Comparison of ENCODE assay signal across 1 cellular context in genomic region chr2:48227617-48228344, GRCh38.
TF ChIP-seq lines count a peak whose summit lies in the region.

No MANE protein-coding gene starts in this region.

TF ChIP-seq in HepG2, 621 proteins besides CTCF, POLR2A, EP300 and RAD21 (continued from another document):
- TF ChIP-seq, protein P1, sequence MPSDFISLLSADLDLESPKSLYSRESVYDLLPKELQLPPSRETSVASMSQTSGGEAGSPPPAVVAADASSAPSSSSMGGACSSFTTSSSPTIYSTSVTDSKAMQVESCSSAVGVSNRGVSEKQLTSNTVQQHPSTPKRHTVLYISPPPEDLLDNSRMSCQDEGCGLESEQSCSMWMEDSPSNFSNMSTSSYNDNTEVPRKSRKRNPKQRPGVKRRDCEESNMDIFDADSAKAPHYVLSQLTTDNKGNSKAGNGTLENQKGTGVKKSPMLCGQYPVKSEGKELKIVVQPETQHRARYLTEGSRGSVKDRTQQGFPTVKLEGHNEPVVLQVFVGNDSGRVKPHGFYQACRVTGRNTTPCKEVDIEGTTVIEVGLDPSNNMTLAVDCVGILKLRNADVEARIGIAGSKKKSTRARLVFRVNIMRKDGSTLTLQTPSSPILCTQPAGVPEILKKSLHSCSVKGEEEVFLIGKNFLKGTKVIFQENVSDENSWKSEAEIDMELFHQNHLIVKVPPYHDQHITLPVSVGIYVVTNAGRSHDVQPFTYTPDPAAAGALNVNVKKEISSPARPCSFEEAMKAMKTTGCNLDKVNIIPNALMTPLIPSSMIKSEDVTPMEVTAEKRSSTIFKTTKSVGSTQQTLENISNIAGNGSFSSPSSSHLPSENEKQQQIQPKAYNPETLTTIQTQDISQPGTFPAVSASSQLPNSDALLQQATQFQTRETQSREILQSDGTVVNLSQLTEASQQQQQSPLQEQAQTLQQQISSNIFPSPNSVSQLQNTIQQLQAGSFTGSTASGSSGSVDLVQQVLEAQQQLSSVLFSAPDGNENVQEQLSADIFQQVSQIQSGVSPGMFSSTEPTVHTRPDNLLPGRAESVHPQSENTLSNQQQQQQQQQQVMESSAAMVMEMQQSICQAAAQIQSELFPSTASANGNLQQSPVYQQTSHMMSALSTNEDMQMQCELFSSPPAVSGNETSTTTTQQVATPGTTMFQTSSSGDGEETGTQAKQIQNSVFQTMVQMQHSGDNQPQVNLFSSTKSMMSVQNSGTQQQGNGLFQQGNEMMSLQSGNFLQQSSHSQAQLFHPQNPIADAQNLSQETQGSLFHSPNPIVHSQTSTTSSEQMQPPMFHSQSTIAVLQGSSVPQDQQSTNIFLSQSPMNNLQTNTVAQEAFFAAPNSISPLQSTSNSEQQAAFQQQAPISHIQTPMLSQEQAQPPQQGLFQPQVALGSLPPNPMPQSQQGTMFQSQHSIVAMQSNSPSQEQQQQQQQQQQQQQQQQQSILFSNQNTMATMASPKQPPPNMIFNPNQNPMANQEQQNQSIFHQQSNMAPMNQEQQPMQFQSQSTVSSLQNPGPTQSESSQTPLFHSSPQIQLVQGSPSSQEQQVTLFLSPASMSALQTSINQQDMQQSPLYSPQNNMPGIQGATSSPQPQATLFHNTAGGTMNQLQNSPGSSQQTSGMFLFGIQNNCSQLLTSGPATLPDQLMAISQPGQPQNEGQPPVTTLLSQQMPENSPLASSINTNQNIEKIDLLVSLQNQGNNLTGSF (CRISPR knock-in tag; IDR thresholded peaks at IDR 0.05), result no peak
- TF ChIP-seq PLSCR1 (CRISPR knock-in tag; IDR thresholded peaks at IDR 0.05; ENCODE audit: borderline replicate concordance), result no peak
- TF ChIP-seq, protein P2, sequence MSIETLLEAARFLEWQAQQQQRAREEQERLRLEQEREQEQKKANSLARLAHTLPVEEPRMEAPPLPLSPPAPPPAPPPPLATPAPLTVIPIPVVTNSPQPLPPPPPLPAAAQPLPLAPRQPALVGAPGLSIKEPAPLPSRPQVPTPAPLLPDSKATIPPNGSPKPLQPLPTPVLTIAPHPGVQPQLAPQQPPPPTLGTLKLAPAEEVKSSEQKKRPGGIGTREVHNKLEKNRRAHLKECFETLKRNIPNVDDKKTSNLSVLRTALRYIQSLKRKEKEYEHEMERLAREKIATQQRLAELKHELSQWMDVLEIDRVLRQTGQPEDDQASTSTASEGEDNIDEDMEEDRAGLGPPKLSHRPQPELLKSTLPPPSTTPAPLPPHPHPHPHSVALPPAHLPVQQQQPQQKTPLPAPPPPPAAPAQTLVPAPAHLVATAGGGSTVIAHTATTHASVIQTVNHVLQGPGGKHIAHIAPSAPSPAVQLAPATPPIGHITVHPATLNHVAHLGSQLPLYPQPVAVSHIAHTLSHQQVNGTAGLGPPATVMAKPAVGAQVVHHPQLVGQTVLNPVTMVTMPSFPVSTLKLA (IDR thresholded peaks at IDR 0.05), result no peak
- no peak for TF ChIP-seq ARNTL (CRISPR knock-in tag; IDR thresholded peaks at IDR 0.05)
- no peak for TF ChIP-seq SIX1 (CRISPR knock-in tag; IDR thresholded peaks at IDR 0.05; ENCODE audit: borderline replicate concordance)
- TF ChIP-seq BRD4 (CRISPR knock-in tag; IDR thresholded peaks at IDR 0.05), result no peak
- peak; percentile 94 for TF ChIP-seq ZNF629 (CRISPR knock-in tag; conservative IDR thresholded peaks at IDR 0.05)
- no peak for TF ChIP-seq NFRKB (IDR thresholded peaks at IDR 0.05)
- no peak for TF ChIP-seq ZNF256 (CRISPR knock-in tag; conservative IDR thresholded peaks at IDR 0.05)
- no peak for TF ChIP-seq ZNF883 (CRISPR knock-in tag; IDR thresholded peaks at IDR 0.05; ENCODE audit: not compliant biosample characterization)
- no peak for TF ChIP-seq ATF4 (CRISPR knock-in tag; IDR thresholded peaks at IDR 0.05)
- TF ChIP-seq SRSF4 (IDR thresholded peaks at IDR 0.05; ENCODE audit: low read depth, low read length, poor library complexity, severe bottlenecking), result no peak
- TF ChIP-seq NR2F6 (IDR thresholded peaks at IDR 0.05), result no peak
- TF ChIP-seq NR2F6 (CRISPR knock-in tag; IDR thresholded peaks at IDR 0.05), result no peak
- TF ChIP-seq RFXANK (CRISPR knock-in tag; IDR thresholded peaks at IDR 0.05), result no peak
- no peak for TF ChIP-seq TAF1 (CRISPR knock-in tag; IDR thresholded peaks at IDR 0.05)
- no peak for TF ChIP-seq SOX13 (IDR thresholded peaks at IDR 0.05)
- TF ChIP-seq SOX13 (CRISPR knock-in tag; conservative IDR thresholded peaks at IDR 0.05 in 1 of 2, IDR thresholded peaks at IDR 0.05 in 1 of 2), result no peak
- no peak for TF ChIP-seq KDM3A (CRISPR knock-in tag; IDR thresholded peaks at IDR 0.05; ENCODE audit: low read depth)
- no peak for TF ChIP-seq ZBTB1 (CRISPR knock-in tag; IDR thresholded peaks at IDR 0.05; ENCODE audit: borderline replicate concordance)
- no peak for TF ChIP-seq DZIP1 (CRISPR knock-in tag; IDR thresholded peaks at IDR 0.05)
- TF ChIP-seq HOXA7 (CRISPR knock-in tag; IDR thresholded peaks at IDR 0.05), result no peak
- no peak for TF ChIP-seq MYNN (CRISPR knock-in tag; IDR thresholded peaks at IDR 0.05; ENCODE audit: low read depth)
- no peak for TF ChIP-seq ZNF124 (CRISPR knock-in tag; IDR thresholded peaks at IDR 0.05)
- TF ChIP-seq CCDC6 (CRISPR knock-in tag; IDR thresholded peaks at IDR 0.05), result no peak
- TF ChIP-seq ZNF775 (CRISPR knock-in tag; IDR thresholded peaks at IDR 0.05; ENCODE audit: borderline replicate concordance), result no peak
- TF ChIP-seq, protein P3, sequence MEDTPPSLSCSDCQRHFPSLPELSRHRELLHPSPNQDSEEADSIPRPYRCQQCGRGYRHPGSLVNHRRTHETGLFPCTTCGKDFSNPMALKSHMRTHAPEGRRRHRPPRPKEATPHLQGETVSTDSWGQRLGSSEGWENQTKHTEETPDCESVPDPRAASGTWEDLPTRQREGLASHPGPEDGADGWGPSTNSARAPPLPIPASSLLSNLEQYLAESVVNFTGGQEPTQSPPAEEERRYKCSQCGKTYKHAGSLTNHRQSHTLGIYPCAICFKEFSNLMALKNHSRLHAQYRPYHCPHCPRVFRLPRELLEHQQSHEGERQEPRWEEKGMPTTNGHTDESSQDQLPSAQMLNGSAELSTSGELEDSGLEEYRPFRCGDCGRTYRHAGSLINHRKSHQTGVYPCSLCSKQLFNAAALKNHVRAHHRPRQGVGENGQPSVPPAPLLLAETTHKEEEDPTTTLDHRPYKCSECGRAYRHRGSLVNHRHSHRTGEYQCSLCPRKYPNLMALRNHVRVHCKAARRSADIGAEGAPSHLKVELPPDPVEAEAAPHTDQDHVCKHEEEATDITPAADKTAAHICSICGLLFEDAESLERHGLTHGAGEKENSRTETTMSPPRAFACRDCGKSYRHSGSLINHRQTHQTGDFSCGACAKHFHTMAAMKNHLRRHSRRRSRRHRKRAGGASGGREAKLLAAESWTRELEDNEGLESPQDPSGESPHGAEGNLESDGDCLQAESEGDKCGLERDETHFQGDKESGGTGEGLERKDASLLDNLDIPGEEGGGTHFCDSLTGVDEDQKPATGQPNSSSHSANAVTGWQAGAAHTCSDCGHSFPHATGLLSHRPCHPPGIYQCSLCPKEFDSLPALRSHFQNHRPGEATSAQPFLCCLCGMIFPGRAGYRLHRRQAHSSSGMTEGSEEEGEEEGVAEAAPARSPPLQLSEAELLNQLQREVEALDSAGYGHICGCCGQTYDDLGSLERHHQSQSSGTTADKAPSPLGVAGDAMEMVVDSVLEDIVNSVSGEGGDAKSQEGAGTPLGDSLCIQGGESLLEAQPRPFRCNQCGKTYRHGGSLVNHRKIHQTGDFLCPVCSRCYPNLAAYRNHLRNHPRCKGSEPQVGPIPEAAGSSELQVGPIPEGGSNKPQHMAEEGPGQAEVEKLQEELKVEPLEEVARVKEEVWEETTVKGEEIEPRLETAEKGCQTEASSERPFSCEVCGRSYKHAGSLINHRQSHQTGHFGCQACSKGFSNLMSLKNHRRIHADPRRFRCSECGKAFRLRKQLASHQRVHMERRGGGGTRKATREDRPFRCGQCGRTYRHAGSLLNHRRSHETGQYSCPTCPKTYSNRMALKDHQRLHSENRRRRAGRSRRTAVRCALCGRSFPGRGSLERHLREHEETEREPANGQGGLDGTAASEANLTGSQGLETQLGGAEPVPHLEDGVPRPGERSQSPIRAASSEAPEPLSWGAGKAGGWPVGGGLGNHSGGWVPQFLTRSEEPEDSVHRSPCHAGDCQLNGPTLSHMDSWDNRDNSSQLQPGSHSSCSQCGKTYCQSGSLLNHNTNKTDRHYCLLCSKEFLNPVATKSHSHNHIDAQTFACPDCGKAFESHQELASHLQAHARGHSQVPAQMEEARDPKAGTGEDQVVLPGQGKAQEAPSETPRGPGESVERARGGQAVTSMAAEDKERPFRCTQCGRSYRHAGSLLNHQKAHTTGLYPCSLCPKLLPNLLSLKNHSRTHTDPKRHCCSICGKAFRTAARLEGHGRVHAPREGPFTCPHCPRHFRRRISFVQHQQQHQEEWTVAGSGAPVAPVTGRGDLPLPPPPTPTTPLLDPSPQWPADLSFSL (CRISPR knock-in tag; IDR thresholded peaks at IDR 0.05), result no peak
